ENCODE assay signal across 26 cellular contexts in genomic region chr10:130747946-130748345, GRCh38.
"Had no signal": no experiment of that assay in that cellular context is flagged by ENCODE, and none has a peak within 500 bp of the region (broad histone marks: within the 10 kb centered on the region; RNA-seq: fewer than 3 reads in every experiment).

No MANE protein-coding gene starts in this region.

- H3K27me3 ChIP-seq: ascending aorta, cardiac muscle cell, ovary had no signal

- ATAC-seq: activated CD4-positive, CD25-positive, alpha-beta regulatory T cell treated with anti-CD3 and anti-CD28 coated beads, Interleukin-2, amount 50 U/mL, for 24 hours; esophagus mucosa; left lobe of liver; lower lobe of right lung; mucosa of descending colon had no signal

- H3K9me3 ChIP-seq: ascending aorta, lower lobe of right lung, ovary, prostate gland, thoracic aorta had no signal

- H3K4me1 ChIP-seq: ascending aorta, lower lobe of right lung, prostate gland had no signal

- H3K36me3 ChIP-seq: ascending aorta, cardiac muscle cell, lower lobe of right lung, ovary, prostate gland, thoracic aorta, WERI-Rb-1 had no signal

- H3K27ac ChIP-seq: ascending aorta, cardiac muscle cell, lower lobe of right lung, ovary, prostate gland, thoracic aorta, WERI-Rb-1 had no signal

- H3K4me3 ChIP-seq: ascending aorta, cardiac muscle cell, lower lobe of right lung, mucosa of descending colon, ovary, prostate gland, thoracic aorta had no signal

- DNase-seq: activated CD4-positive, alpha-beta T cell treated with anti-CD3 and anti-CD28 coated beads for 48 hours; activated CD4-positive, alpha-beta T cell treated with anti-CD3 and anti-CD28 coated beads, Interleukin-2, amount 50 U/mL, for 48 hours; activated CD8-positive, alpha-beta memory T cell treated with anti-CD3 and anti-CD28 coated beads for 24 hours; activated gamma-delta T cell; activated naive CD4-positive, alpha-beta T cell treated with anti-CD3 and anti-CD28 coated beads, Interleukin-2, amount 10 ng/mL, durations not matched to agents 7 days and 5 days; activated naive CD8-positive, alpha-beta T cell treated with anti-CD3 and anti-CD28 coated beads, Interleukin-2, amount 10 ng/mL, durations not matched to agents 7 days and 5 days; foreskin fibroblast; hippocampal formation; immature natural killer cell; kidney glomerular epithelial cell; lower lobe of right lung; mesendoderm; mucosa of descending colon; retina; stimulated activated CD4-positive, alpha-beta T cell treated with anti-CD3 and anti-CD28 coated beads, Interleukin-2, amount 100 ng/mL, for 48 hours; stimulated activated naive CD4-positive, alpha-beta T cell treated with Interleukin-2 at 50 U/mL for 16 hours; trophoblast cell; WERI-Rb-1 had no signal
